ENCODE assay signal across 16 cellular contexts in genomic region chr6:139064981-139065665, GRCh38. TPM values are rescaled to one million over a fixed set of nuclear protein-coding genes. Genes with fewer than 3 reads are reported as not detected.
A peak's percentile ranks its signal among the peaks of the same experiment; 100 is the strongest.
DNase-seq lines count a peak whose midpoint lies in the region; ATAC-seq lines count a peak whose summit lies in the region.
"Had no signal": no experiment of that assay in that cellular context is flagged by ENCODE, and none has a peak within 500 bp of the region (broad histone marks: within the 10 kb centered on the region; RNA-seq: fewer than 3 reads in every experiment).

No MANE protein-coding gene starts in this region.

- no peak overlapping the region for H4K12ac ChIP-seq in trophoblast cell (ENCODE audit: low read depth, low read length)

- 100% methylated on average over 2 of the region's 7 CpGs for WGBS in trophoblast cell (ENCODE audit: extremely low coverage, insufficient coverage, insufficient read length)

- H3K4me2 ChIP-seq in trophoblast cell (ENCODE audit: low read length) = no peak overlapping the region
- H3K4me2 ChIP-seq: BLaER1 treated with 17β-estradiol and CSF1 and Interleukin-3, amounts not matched to agents 10 nM and 100 nM had no signal

- DNase-seq in NCI-H82 (lab: John Stamatoyannopoulos, UW) (peak; percentile 2), NCI-H82 treated with DMSO at 0.1 percent for 48 hours (lab: John Stamatoyannopoulos, UW; ENCODE audit: unreplicated experiment) (no peak), fibroblast of peridontal ligament (ENCODE audit: extremely low read depth) (peak; percentile 45), trophoblast cell (peak; percentile 33 to 78), NCI-H2107 (lab: John Stamatoyannopoulos, UW) (no peak), NCI-H1092 treated with DMSO at 0.1 percent for 48 hours (lab: John Stamatoyannopoulos, UW) (no peak)
- DNase-seq in activated CD4-positive, CD25-positive, alpha-beta regulatory T cell (lab: John Stamatoyannopoulos, UW) = no peak
- no peak for DNase-seq in stimulated activated naive CD8-positive, alpha-beta T cell treated with anti-CD3 and anti-CD28 coated beads, Interleukin-15, Interleukin-2, amounts not matched to agents 100 U/mL and 50 U/mL, for 24 hours
- DNase-seq: 8988T; Calu3; CD8-positive, alpha-beta T cell; DMS79 treated with DMSO at 0.1 percent for 48 hours; EL; H9 had no signal

- ATAC-seq in stimulated activated naive CD8-positive, alpha-beta T cell treated with anti-CD3 and anti-CD28 coated beads, Interleukin-15, Interleukin-2, amounts not matched to agents 100 U/mL and 50 U/mL, for 24 hours = no peak
- ATAC-seq: CD8-positive, alpha-beta T cell; GM12878 had no signal

- no peaks in the 10 kb centered on the region for H3K79me1 ChIP-seq in trophoblast cell (ENCODE audit: low read length)

- H3K23ac ChIP-seq in trophoblast cell (ENCODE audit: low read length) = no peak overlapping the region

- H3K9ac ChIP-seq in trophoblast cell (ENCODE audit: low read length) = no peak overlapping the region
- H3K9ac ChIP-seq: BLaER1 treated with 17β-estradiol and CSF1 and Interleukin-3, amounts not matched to agents 10 nM and 100 nM had no signal

- no peak overlapping the region for H3K27ac ChIP-seq in trophoblast cell (ENCODE audit: low read depth, low read length)
- H3K27ac ChIP-seq: BLaER1 treated with 17β-estradiol and CSF1 and Interleukin-3, amounts not matched to agents 10 nM and 100 nM had no signal

- H2AK5ac ChIP-seq in trophoblast cell (ENCODE audit: low read length) = no peak overlapping the region

- no peak overlapping the region for H4K8ac ChIP-seq in trophoblast cell (ENCODE audit: low read depth, low read length)

- no peak overlapping the region for H3K4me3 ChIP-seq in trophoblast cell (ENCODE audit: low read depth, low read length)
- H3K4me3 ChIP-seq: BLaER1 treated with 17β-estradiol and CSF1 and Interleukin-3, amounts not matched to agents 10 nM and 100 nM; GM12878 had no signal

- H3K79me2 ChIP-seq in trophoblast cell (ENCODE audit: control insufficient read depth, insufficient read depth, low read length, poor library complexity) = no peaks in the 10 kb centered on the region

- H3K14ac ChIP-seq in trophoblast cell (ENCODE audit: low read length) = no peak overlapping the region

- H3K9me3 ChIP-seq in trophoblast cell (ENCODE audit: insufficient read depth, low read depth, low read length) = no peaks in the 10 kb centered on the region

- no peak overlapping the region for H2AFZ ChIP-seq in trophoblast cell (ENCODE audit: insufficient read depth, low read length, poor library complexity)

- H2BK120ac ChIP-seq in trophoblast cell (ENCODE audit: insufficient read depth, low read length, poor library complexity) = no peak overlapping the region

- H2BK12ac ChIP-seq in trophoblast cell (ENCODE audit: low read length) = no peak overlapping the region

- H4K91ac ChIP-seq in trophoblast cell (ENCODE audit: low read depth, low read length) = no peak overlapping the region

- H3K4me1 ChIP-seq in trophoblast cell (ENCODE audit: control insufficient read depth in 1 of 2, insufficient read depth in 2 of 2, low read length in 2 of 2) = no peaks in the 10 kb centered on the region

- H3K27me3 ChIP-seq in trophoblast cell (ENCODE audit: insufficient read depth, low read length) = no peaks in the 10 kb centered on the region
- H3K27me3 ChIP-seq: BLaER1 treated with 17β-estradiol and CSF1 and Interleukin-3, amounts not matched to agents 10 nM and 100 nM had no signal

- no peak overlapping the region for H3K4ac ChIP-seq in trophoblast cell (ENCODE audit: low read depth, low read length)

- no peaks in the 10 kb centered on the region for H3K36me3 ChIP-seq in trophoblast cell (ENCODE audit: control insufficient read depth in 1 of 2, insufficient read depth in 2 of 2, low read length in 2 of 2)
- H3K36me3 ChIP-seq: BLaER1 treated with 17β-estradiol and CSF1 and Interleukin-3, amounts not matched to agents 10 nM and 100 nM had no signal

- no peak overlapping the region for H2BK5ac ChIP-seq in trophoblast cell (ENCODE audit: low read depth, low read length, poor library complexity)

- H3K18ac ChIP-seq in trophoblast cell (ENCODE audit: low read length) = no peak overlapping the region

RNA-seq across cellular contexts. Expression of gene ABRACL, which starts 36.6 kb away (rescaled TPM):
- 148 and 152 TPM in 2 replicates for polyA plus RNA-seq in trophoblast cell (2013)

Comparison
In these comparisons a context has a peak if more than half of its experiments do, and no peak if none do; other contexts are left out.
1. DNase-seq: peak in NCI-H82 (single experiment), fibroblast of peridontal ligament (single experiment) and trophoblast cell (2 of 2); none in NCI-H82 treated with DMSO at 0.1 percent for 48 hours (single experiment), activated CD4-positive, CD25-positive, alpha-beta regulatory T cell (0 of 4), NCI-H2107 (single experiment), NCI-H1092 treated with DMSO at 0.1 percent for 48 hours (single experiment) and stimulated activated naive CD8-positive, alpha-beta T cell treated with anti-CD3 and anti-CD28 coated beads, Interleukin-15, Interleukin-2, amounts not matched to agents 100 U/mL and 50 U/mL, for 24 hours (single experiment).